Comparison of ENCODE assay signal across 11 cellular contexts in the genomic region with DNA sequence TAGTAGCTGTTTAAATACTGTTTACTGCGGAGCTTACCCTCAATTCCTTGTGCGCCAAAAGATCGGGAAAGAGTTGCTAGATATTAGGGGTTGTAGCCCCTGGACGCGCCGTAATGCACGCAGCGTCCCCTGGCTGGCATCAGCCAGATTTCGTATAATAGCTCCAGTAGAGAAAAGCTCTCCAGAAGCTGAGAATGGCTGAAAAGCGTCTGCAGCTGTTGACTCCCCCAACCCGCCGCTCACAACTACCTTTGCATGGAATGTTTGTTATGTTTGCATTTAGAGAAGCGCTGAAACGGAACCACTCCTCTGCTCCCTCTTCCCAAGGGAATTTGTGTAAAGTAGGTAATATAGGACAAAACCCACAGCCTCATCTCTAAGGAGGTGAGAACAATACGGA. TPM values are rescaled to one million over a fixed set of nuclear protein-coding genes. Genes with fewer than 3 reads are reported as not detected.
A peak's percentile ranks its signal among the peaks of the same experiment; 100 is the strongest.
DNase-seq lines count a peak whose midpoint lies in the region; ATAC-seq and TF ChIP-seq lines count a peak whose summit lies in the region.
"Had no signal": no experiment of that assay in that cellular context is flagged by ENCODE, and none has a peak within 500 bp of the region (broad histone marks: within the 10 kb centered on the region; RNA-seq: fewer than 3 reads in every experiment).

No MANE protein-coding gene starts in this region.

- H3K9me3 Mint-ChIP-seq in naive thymus-derived CD8-positive, alpha-beta T cell = no peaks in the 10 kb centered on the region

- H3K36me3 ChIP-seq in Loucy (ENCODE audit: insufficient read depth, low read length) = no peaks in the 10 kb centered on the region
- H3K36me3 ChIP-seq in colonic mucosa = no peaks in the 10 kb centered on the region
- H3K36me3 ChIP-seq in breast epithelium = no peaks in the 10 kb centered on the region

- no peak overlapping the region for H3K27ac ChIP-seq in colonic mucosa
- H3K27ac ChIP-seq in breast epithelium = no peak overlapping the region

- no peak for ATAC-seq in naive thymus-derived CD8-positive, alpha-beta T cell
- no peak for ATAC-seq in HG02973 (IDR thresholded peaks at IDR 0.05; ENCODE audit: unreplicated experiment)
- ATAC-seq: activated CD4-positive, CD25-positive, alpha-beta regulatory T cell treated with anti-CD3 and anti-CD28 coated beads, Interleukin-2, amount 50 U/mL, for 24 hours had no signal

- no peak overlapping the region for H2AFZ ChIP-seq in Loucy (ENCODE audit: low read length)

- H3K27ac Mint-ChIP-seq in naive thymus-derived CD8-positive, alpha-beta T cell = peak overlapping the region; percentile 53 to 99 (median 90)

- H3K27me3 Mint-ChIP-seq in naive thymus-derived CD8-positive, alpha-beta T cell = no peaks in the 10 kb centered on the region

- H3K4me1 ChIP-seq in Loucy (ENCODE audit: insufficient read depth, low read length, poor library complexity, severe bottlenecking) (peaks cover 37% of the 10 kb centered on the region), colonic mucosa (no peaks in the 10 kb centered on the region), breast epithelium (no peaks in the 10 kb centered on the region)

- H3F3A ChIP-seq in Loucy (ENCODE audit: low read depth) = no peaks in the 10 kb centered on the region

- peaks cover 58% of the 10 kb centered on the region; the same call in 1 of the 2 replicates for H3K79me2 ChIP-seq in Loucy (ENCODE audit: insufficient read depth, low read length)

- H3K9ac ChIP-seq in Loucy (ENCODE audit: low read depth, low read length, poor library complexity, severe bottlenecking) = no peak overlapping the region
- no peak overlapping the region for H3K9ac ChIP-seq in colonic mucosa (ENCODE audit: low read depth in 2 of 2, low read length in 2 of 2)

- no peak for TF ChIP-seq POLR2A in breast epithelium (IDR thresholded peaks at IDR 0.05)

- no peak for TF ChIP-seq CTCF in Loucy (conservative IDR thresholded peaks at IDR 0.05; ENCODE audit: low read length)
- TF ChIP-seq CTCF in astrocyte of the cerebellum (IDR thresholded peaks at IDR 0.05; ENCODE audit: low read depth, low read length, missing control alignments) = peak; percentile 32
- no peak for TF ChIP-seq CTCF in colonic mucosa (IDR thresholded peaks at IDR 0.05)
- no peak for TF ChIP-seq CTCF in breast epithelium (IDR thresholded peaks at IDR 0.05)

- H4K20me1 ChIP-seq in Loucy (ENCODE audit: insufficient read depth, low read length, poor library complexity, severe bottlenecking) = no peaks in the 10 kb centered on the region

- DNase-seq in DMS79 treated with DMSO at 0.1 percent for 48 hours (lab: John Stamatoyannopoulos, UW) (peak; percentile 11), DMS79 (lab: John Stamatoyannopoulos, UW) (no peak), astrocyte of the cerebellum (ENCODE audit: low read depth) (no peak), colonic mucosa (no peak), breast epithelium (ENCODE audit: low spot score in 2 of 2) (no peak)
- DNase-seq in naive thymus-derived CD8-positive, alpha-beta T cell = no peak
- DNase-seq: SHP77 treated with DMSO at 0.1 percent for 48 hours had no signal

- H3K9me2 ChIP-seq in Loucy (replicated peaks; ENCODE audit: low read depth, low read length) = no peaks in the 10 kb centered on the region

- H3K4me1 Mint-ChIP-seq in naive thymus-derived CD8-positive, alpha-beta T cell = peaks cover 23 to 62% (median 49%) of the 10 kb centered on the region in 4 donors

- H3K9me3 ChIP-seq in Loucy (ENCODE audit: insufficient read depth, low read depth, low read length) (no peaks in the 10 kb centered on the region), colonic mucosa (no peaks in the 10 kb centered on the region), breast epithelium (no peaks in the 10 kb centered on the region)

- in situ Hi-C loops in astrocyte of the cerebellum (cut with HindIII; ENCODE audit: low sequenced_read_pairs) = no loop called here

- H3K4me2 ChIP-seq in Loucy (ENCODE audit: low read depth, low read length, poor library complexity, severe bottlenecking) = peak overlapping the region; percentile 91
- H3K4me2 ChIP-seq: smooth muscle cell had no signal

- intact Hi-C loops in colonic mucosa (cut with DNase I) (no loop called here), breast epithelium (cut with DNase I; ENCODE audit: low total_unique reads) (no loop called here)

- H3K4me3 Mint-ChIP-seq in naive thymus-derived CD8-positive, alpha-beta T cell = peak overlapping the region; percentile 31 to 99 (median 73)

- no peaks in the 10 kb centered on the region for H3K27me3 ChIP-seq in Loucy (ENCODE audit: insufficient read depth, low read length, poor library complexity, severe bottlenecking)
- peaks cover 4% of the 10 kb centered on the region for H3K27me3 ChIP-seq in colonic mucosa
- H3K27me3 ChIP-seq in breast epithelium = peaks cover 0 to 9% of the 10 kb centered on the region in 2 donors

- peaks cover 0 to 11% (median 0%) of the 10 kb centered on the region in 3 donors for H3K36me3 Mint-ChIP-seq in naive thymus-derived CD8-positive, alpha-beta T cell

- H3K4me3 ChIP-seq in Loucy (ENCODE audit: low read length, poor library complexity, severe bottlenecking) = no peak overlapping the region
- no peak overlapping the region for H3K4me3 ChIP-seq in astrocyte of the cerebellum (ENCODE audit: low read depth, low read length)
- H3K4me3 ChIP-seq in colonic mucosa = no peak overlapping the region
- H3K4me3 ChIP-seq in breast epithelium = no peak overlapping the region
- H3K4me3 ChIP-seq: smooth muscle cell had no signal

- POLR2A ChIA-PET in naive thymus-derived CD8-positive, alpha-beta T cell (lab: Charles Lee) = interaction anchor here (0.6 to 6.6 kb wide), 4 partner anchors 25 to 58 kb away, joined by 4 to 121 read pairs (median 6); no protein-coding TSS in a partner anchor

RNA-seq across cellular contexts. Expression of a gene that starts 3.7 kb away (rescaled TPM):
- total RNA-seq in naive thymus-derived CD8-positive, alpha-beta T cell = 100 to 1,000 TPM; 110 to 116 TPM
- polyA plus RNA-seq in naive thymus-derived CD8-positive, alpha-beta T cell = 10 to 100 TPM; 20.9 to 26.6 (median 24.1) TPM
- total RNA-seq in colonic mucosa (1 to 10 TPM; 3.3 to 8.7 TPM), breast epithelium (100 to 1,000 TPM in 1 of 3 donors, 10 to 100 TPM in 2; 25.3 to 138 (median 26.9) TPM)
